ENCODE assay signal across 8 cellular contexts in genomic region chr1:110659559-110659958, GRCh38. TPM values are rescaled to one million over a fixed set of nuclear protein-coding genes. Genes with fewer than 3 reads are reported as not detected.
"Had no signal": no experiment of that assay in that cellular context is flagged by ENCODE, and none has a peak within 500 bp of the region (broad histone marks: within the 10 kb centered on the region; RNA-seq: fewer than 3 reads in every experiment).

No MANE protein-coding gene starts in this region.

RNA-seq across cellular contexts. Expression of gene KCNA3, which starts 15.2 kb away (rescaled TPM):
- total RNA-seq: lung microvascular endothelial cell, mammary epithelial cell, myocyte had no signal
- polyA plus RNA-seq: keratinocyte, mammary epithelial cell had no signal

RNA-seq across cellular contexts. Expression of gene KCNA2, which starts 53.4 kb away (rescaled TPM):
- total RNA-seq: kidney epithelial cell, lung microvascular endothelial cell, myocyte had no signal
- polyA plus RNA-seq: immature natural killer cell; mammary epithelial cell; naive thymus-derived CD4-positive, alpha-beta T cell; naive thymus-derived CD8-positive, alpha-beta T cell had no signal
